Comparison of ENCODE assay signal across 8 cellular contexts in genomic region chr5:43556607-43556856, GRCh38. TPM values are rescaled to one million over a fixed set of nuclear protein-coding genes. Genes with fewer than 3 reads are reported as not detected.
DNase-seq lines count a peak whose midpoint lies in the region; ATAC-seq and TF ChIP-seq lines count a peak whose summit lies in the region.
"Not testable (repeated sequence)": the region's sequence is repeated elsewhere in the genome, so short reads cannot be mapped to it uniquely, and the experiment has no call there.

No MANE protein-coding gene starts in this region.

- not testable (repeated sequence) for H3K4me1 Mint-ChIP-seq in CD4-positive, alpha-beta T cell (ENCODE audit: low read depth)

- peak overlapping the region; percentile 86 for H3K9ac ChIP-seq in mucosa of stomach (ENCODE audit: low read length)

- DNase-seq in CD4-positive, alpha-beta T cell; ascending aorta (ENCODE audit: low spot score in 2 of 2); foreskin keratinocyte; stimulated activated naive CD8-positive, alpha-beta T cell treated with anti-CD3 and anti-CD28 coated beads, Interleukin-15, Interleukin-2, amounts not matched to agents 100 U/mL and 50 U/mL, for 24 hours: not testable (repeated sequence)
- peak; percentile 3 for DNase-seq in OCI-M2 (lab: John Stamatoyannopoulos, UW; ENCODE audit: unreplicated experiment)

- H3K9me3 ChIP-seq in CD4-positive, alpha-beta T cell (ENCODE audit: control insufficient read depth, low read length); ascending aorta; mucosa of stomach (ENCODE audit: control insufficient read depth, low read length): not testable (repeated sequence)

- ATAC-seq in CD4-positive, alpha-beta T cell (ENCODE audit: poor library complexity); foreskin keratinocyte: not testable (repeated sequence)
- peak; percentile 91 for ATAC-seq in GM21390 (IDR thresholded peaks at IDR 0.05; ENCODE audit: unreplicated experiment)
- peak; percentile 74 for ATAC-seq in HG03060 (IDR thresholded peaks at IDR 0.05; ENCODE audit: low read depth, unreplicated experiment)
- ATAC-seq in stimulated activated naive CD8-positive, alpha-beta T cell treated with anti-CD3 and anti-CD28 coated beads, Interleukin-15, Interleukin-2, amounts not matched to agents 100 U/mL and 50 U/mL, for 24 hours, result peak; percentile 91

- POLR2A ChIA-PET in CD4-positive, alpha-beta T cell (lab: Charles Lee), result interaction anchor here (0.6 to 10.5 kb wide), 7 partner anchors 47 to 563 kb away, joined by 3 to 163 read pairs (median 4); partner anchors contain the start of genes NNT and TMEM267

- intact Hi-C loops in CD4-positive, alpha-beta T cell (cut with DNase I, micrococcal nuclease), result loop anchor here (1.0 to 10.0 kb wide), 7 partner anchors 42 to 1251 kb away; partner anchors contain the start of genes HMGCS1 (in 2 of the 2), C5orf34 (in 1 of the 2), MRPS30 (in 1 of the 2) and NNT (in 1 of the 2)
- intact Hi-C loops in ascending aorta (cut with DNase I), result loop anchor here (1.0 to 5.0 kb wide), 4 partner anchors 41 to 1252 kb away; partner anchors contain the start of genes C5orf34, MRPS30 and TMEM267

- H3K9me3 Mint-ChIP-seq in CD4-positive, alpha-beta T cell, result not testable (repeated sequence)

- CTCF ChIA-PET in CD4-positive, alpha-beta T cell (lab: Charles Lee), result interaction anchor here (1.0 to 2.7 kb wide), 3 partner anchors 41 to 73 kb away, joined by 3 to 25 read pairs (median 3); partner anchors contain the start of genes C5orf34, NNT and TMEM267

- not testable (repeated sequence) for H3K27me3 Mint-ChIP-seq in CD4-positive, alpha-beta T cell

- H3K36me3 Mint-ChIP-seq in CD4-positive, alpha-beta T cell (ENCODE audit: low read depth), result not testable (repeated sequence)

- H3K36me3 ChIP-seq in ascending aorta; mucosa of stomach (ENCODE audit: control insufficient read depth, insufficient read depth, low read length): not testable (repeated sequence)

- not testable (repeated sequence) for H3K27me3 ChIP-seq in CD4-positive, alpha-beta T cell (ENCODE audit: control insufficient read depth, insufficient read depth, low read length); ascending aorta; foreskin keratinocyte; mucosa of stomach (ENCODE audit: control insufficient read depth, insufficient read depth, low read length)

- peak overlapping the region; percentile 94 for H3K27ac Mint-ChIP-seq in CD4-positive, alpha-beta T cell

- H3K4me3 ChIP-seq in ascending aorta (peak overlapping the region; percentile 79 to 90), mucosa of stomach (ENCODE audit: low read length) (peak overlapping the region; percentile 91)

- TF ChIP-seq CTCF in CD4-positive, alpha-beta T cell (IDR thresholded peaks at IDR 0.05); ascending aorta (IDR thresholded peaks at IDR 0.05); foreskin keratinocyte (conservative IDR thresholded peaks at IDR 0.05): not testable (repeated sequence)

- peaks cover 2 to 25% of the 10 kb centered on the region in 2 donors for H3K4me1 ChIP-seq in ascending aorta
- H3K4me1 ChIP-seq in foreskin keratinocyte, result peaks cover 14% of the 10 kb centered on the region
- H3K4me1 ChIP-seq in mucosa of stomach (ENCODE audit: control insufficient read depth, insufficient read depth, low read length), result peaks cover 17% of the 10 kb centered on the region

- H3K27ac ChIP-seq in CD4-positive, alpha-beta T cell (ENCODE audit: low read depth, low read length), result peak overlapping the region; percentile 85
- H3K27ac ChIP-seq in ascending aorta (peak overlapping the region; percentile 96), foreskin keratinocyte (peak overlapping the region; percentile 96)

- H3K4me3 Mint-ChIP-seq in CD4-positive, alpha-beta T cell, result peak overlapping the region; percentile 66

RNA-seq across cellular contexts. Expression of gene PAIP1, which starts 0.3 kb away (rescaled TPM):
- 10 to 100 TPM; 33.9 to 35.1 TPM for total RNA-seq in CD4-positive, alpha-beta T cell
- total RNA-seq in ascending aorta (93.6 TPM), foreskin keratinocyte (71.1 and 74.7 TPM in 2 replicates)
- 44.2 and 52.1 TPM in 2 replicates for polyA plus RNA-seq in foreskin keratinocyte

RNA-seq across cellular contexts. Expression of gene C5orf34, which starts 41.6 kb away (rescaled TPM):
- total RNA-seq in CD4-positive, alpha-beta T cell, result 1 to 10 TPM in 1 of 2 experiments, under 1 TPM in 1; 0.88 to 1.2 TPM
- total RNA-seq in ascending aorta (not detected), foreskin keratinocyte (5.4 and 6.4 TPM in 2 replicates)
- 2.3 and 4.3 TPM in 2 replicates for polyA plus RNA-seq in foreskin keratinocyte

RNA-seq across cellular contexts. Expression of gene NNT, which starts 46.4 kb away (rescaled TPM):
- total RNA-seq in CD4-positive, alpha-beta T cell, result 10 to 100 TPM; 22.3 to 23.5 TPM
- total RNA-seq in ascending aorta, result 13.3 TPM
- 34.0 and 39.3 TPM in 2 replicates for total RNA-seq in foreskin keratinocyte
- polyA plus RNA-seq in foreskin keratinocyte, result 9.2 and 13.2 TPM in 2 replicates
